Comparison of ENCODE assay signal across 8 cellular contexts in genomic region chr7:55571534-55572377, GRCh38. TPM values are rescaled to one million over a fixed set of nuclear protein-coding genes. Genes with fewer than 3 reads are reported as not detected.
DNase-seq lines count a peak whose midpoint lies in the region; ATAC-seq and TF ChIP-seq lines count a peak whose summit lies in the region.

No MANE protein-coding gene starts in this region.

- ATAC-seq in GM18909 (IDR thresholded peaks at IDR 0.05; ENCODE audit: poor library complexity, unreplicated experiment) (peak; percentile 25), HG03135 (IDR thresholded peaks at IDR 0.05; ENCODE audit: unreplicated experiment) (peak; percentile 17), thoracic aorta (ENCODE audit: insufficient number of reproducible peaks, low FRiP score, low read depth) (no peak)

- H3F3A ChIP-seq in OCI-LY1 (ENCODE audit: insufficient read depth, low read length), result 0 out of 2 replicates have a peak, but pooled peaks cover 5% of the 10 kb centered on the region

- H3K4me2 ChIP-seq in OCI-LY1 (ENCODE audit: low read length), result peak overlapping the region; percentile 85

- H3K36me3 Mint-ChIP-seq in nephron (ENCODE audit: low read depth), result no peaks in the 10 kb centered on the region

- H3K36me3 ChIP-seq in OCI-LY1 (ENCODE audit: insufficient read depth, low read length) (peaks cover 16% of the 10 kb centered on the region; the same call in 1 of the 2 replicates), esophagus squamous epithelium (no peaks in the 10 kb centered on the region), thoracic aorta (no peaks in the 10 kb centered on the region)

- peak overlapping the region; percentile 92 to 95 (median 92) for H3K4me3 Mint-ChIP-seq in nephron

- peaks cover 56% of the 10 kb centered on the region for H3K4me1 Mint-ChIP-seq in nephron

- peak in 1 of 4 donors; percentile 47 for TF ChIP-seq POLR2A in esophagus squamous epithelium (IDR thresholded peaks at IDR 0.05)

- H3K27ac ChIP-seq in OCI-LY1 (ENCODE audit: low read depth, low read length, poor library complexity, severe bottlenecking) (peak overlapping the region; percentile 83), esophagus squamous epithelium (peak overlapping the region; percentile 84 to 94 (median 90)), thoracic aorta (peak overlapping the region; percentile 91 to 93)

- H4K20me1 ChIP-seq in OCI-LY1 (ENCODE audit: insufficient read depth, low read length), result peaks cover 3% of the 10 kb centered on the region; the same call in 1 of the 2 replicates

- H3K9me3 ChIP-seq in OCI-LY1 (ENCODE audit: low read length), result no peaks in the 10 kb centered on the region
- H3K9me3 ChIP-seq in esophagus squamous epithelium, result no peaks in the 10 kb centered on the region
- no peaks in the 10 kb centered on the region for H3K9me3 ChIP-seq in thoracic aorta

- H3K27me3 ChIP-seq in OCI-LY1 (ENCODE audit: insufficient read depth, low read length), result no peaks in the 10 kb centered on the region
- no peaks in the 10 kb centered on the region for H3K27me3 ChIP-seq in esophagus squamous epithelium
- H3K27me3 ChIP-seq in thoracic aorta (replicated peaks; ENCODE audit: insufficient read depth), result no peaks in the 10 kb centered on the region

- WGBS in esophagus squamous epithelium, 2 donors, result 0% methylated on average over 12 to 23 of the region's 97 CpGs

- peak; percentile 35 to 41 for DNase-seq in AML-193 (lab: John Stamatoyannopoulos, UW)
- peak; percentile 76 to 78 for DNase-seq in activated T-cell treated with anti-CD3 and anti-CD28 coated beads, Interleukin-2, amount 50 U/mL, for 48 hours
- DNase-seq in esophagus squamous epithelium (lab: John Stamatoyannopoulos, UW), result no peak
- DNase-seq in thoracic aorta (ENCODE audit: low spot score), result peak; percentile 17

- H3K9me3 Mint-ChIP-seq in nephron, result no peaks in the 10 kb centered on the region

- peak overlapping the region; percentile 86 to 96 (median 86) for H3K27ac Mint-ChIP-seq in nephron

- no peaks in the 10 kb centered on the region for H3K9me2 ChIP-seq in OCI-LY1 (ENCODE audit: low read depth, low read length)

- H3K9ac ChIP-seq in OCI-LY1 (ENCODE audit: low read length), result peak overlapping the region; percentile 79

- peaks cover 48% of the 10 kb centered on the region for H3K79me2 ChIP-seq in OCI-LY1 (ENCODE audit: insufficient read depth, low read length)

- H3K4me1 ChIP-seq in OCI-LY1 (ENCODE audit: insufficient read depth, low read length, severe bottlenecking), result peaks cover 59% of the 10 kb centered on the region
- peaks cover 15 to 58% (median 42%) of the 10 kb centered on the region in 3 donors for H3K4me1 ChIP-seq in esophagus squamous epithelium
- H3K4me1 ChIP-seq in thoracic aorta (ENCODE audit: control insufficient read depth in 1 of 2, low read depth in 2 of 2), result peaks cover 50 to 62% of the 10 kb centered on the region in 2 donors

- H2AFZ ChIP-seq in OCI-LY1 (ENCODE audit: low read length), result no peak overlapping the region

- peak overlapping the region; percentile 68 for H3K4me3 ChIP-seq in OCI-LY1 (ENCODE audit: low read depth, low read length, poor library complexity, severe bottlenecking)
- H3K4me3 ChIP-seq in esophagus squamous epithelium, result peak overlapping the region; percentile 69 to 95 (median 84)
- peak overlapping the region; percentile 96 for H3K4me3 ChIP-seq in thoracic aorta

- intact Hi-C loops in esophagus squamous epithelium (cut with DNase I), result no loop called here

- H3K27me3 Mint-ChIP-seq in nephron (ENCODE audit: low read depth), result peaks cover 7% of the 10 kb centered on the region

- TF ChIP-seq CTCF in OCI-LY1 (IDR thresholded peaks at IDR 0.05; ENCODE audit: low read length) (peak; percentile 15; the same call in 1 of the 2 replicates), esophagus squamous epithelium (IDR thresholded peaks at IDR 0.05) (peak in 2 of 6 experiments; percentile 10 to 15), nephron (IDR thresholded peaks at IDR 0.05; ENCODE audit: unreplicated experiment in 3 of 3) (no peak), thoracic aorta (IDR thresholded peaks at IDR 0.05) (no peak)

RNA-seq across cellular contexts. Expression of gene VOPP1, which starts 0.5 kb away (rescaled TPM):
- total RNA-seq in esophagus squamous epithelium, result 10 to 100 TPM; 13.9 to 26.5 (median 19.2) TPM
- total RNA-seq in thoracic aorta, result 100 to 1,000 TPM in 1 of 2 donors, 10 to 100 TPM in 1; 88.9 to 131 TPM
